In genomic region chr16:50165473-50165872, GRCh38 we compare ENCODE assay signal across 19 cellular contexts.
"Had no signal": no experiment of that assay in that cellular context is flagged by ENCODE, and none has a peak within 500 bp of the region (broad histone marks: within the 10 kb centered on the region; RNA-seq: fewer than 3 reads in every experiment).

No MANE protein-coding gene starts in this region.

- H3K9me3 Mint-ChIP-seq: activated CD4-positive, alpha-beta memory T cell treated with anti-CD3 and anti-CD28 coated beads, Interleukin-2, amount 10 ng/mL, durations not matched to agents 7 days and 5 days; natural killer cell treated with Interleukin-12 subunit alpha and Interleukin-12 subunit beta and Interleukin-15 and Interleukin-18, amount 100 ng/mL, for 72 hours; T-helper 2 cell treated with Interferon-gamma antibody and Interleukin-4, amounts not matched to agents 5 μg/mL and 100 μg/mL, for 36 hours; type B pancreatic cell had no signal

- H3K36me3 ChIP-seq: adrenal gland, left ventricle myocardium inferior, right atrium auricular region had no signal

- H3K27ac Mint-ChIP-seq: activated CD4-positive, alpha-beta memory T cell treated with anti-CD3 and anti-CD28 coated beads, Interleukin-2, amount 10 ng/mL, durations not matched to agents 7 days and 5 days; progenitor cell of endocrine pancreas; T-helper 2 cell treated with Interferon-gamma antibody and Interleukin-4, amounts not matched to agents 5 μg/mL and 100 μg/mL, for 36 hours; type B pancreatic cell had no signal

- H3K27me3 ChIP-seq: adrenal gland, dorsolateral prefrontal cortex, right atrium auricular region, SJSA1 had no signal

- H3K4me3 Mint-ChIP-seq: activated CD4-positive, alpha-beta memory T cell treated with anti-CD3 and anti-CD28 coated beads, Interleukin-2, amount 10 ng/mL, durations not matched to agents 7 days and 5 days; natural killer cell treated with Interleukin-12 subunit alpha and Interleukin-12 subunit beta and Interleukin-15 and Interleukin-18, amount 100 ng/mL, for 72 hours; T-helper 2 cell treated with Interferon-gamma antibody and Interleukin-4, amounts not matched to agents 5 μg/mL and 100 μg/mL, for 36 hours; type B pancreatic cell had no signal

- DNase-seq: activated CD4-positive, alpha-beta memory T cell treated with anti-CD3 and anti-CD28 coated beads, Interleukin-2, amount 10 ng/mL, durations not matched to agents 7 days and 5 days; activated CD4-positive, alpha-beta T cell treated with anti-CD3 and anti-CD28 coated beads for 1 hour; activated CD8-positive, alpha-beta memory T cell treated with anti-CD3 and anti-CD28 coated beads, Interleukin-2, amount 50 U/mL, for 4 hours; activated naive CD4-positive, alpha-beta T cell; dorsolateral prefrontal cortex; hippocampal formation; left ventricle myocardium inferior; occipital lobe; stimulated activated CD4-positive, alpha-beta T cell treated with anti-CD3 and anti-CD28 coated beads, Interleukin-4, amount 100 ng/mL, for 24 hours; stimulated activated naive CD4-positive, alpha-beta T cell treated with Interleukin-2 at 50 U/mL for 16 hours; substantia nigra had no signal

- H3K4me3 ChIP-seq: adrenal gland, dorsolateral prefrontal cortex, left ventricle myocardium inferior, right atrium auricular region, SJSA1, skin epidermis had no signal

- H3K27me3 Mint-ChIP-seq: activated CD4-positive, alpha-beta memory T cell treated with anti-CD3 and anti-CD28 coated beads, Interleukin-2, amount 10 ng/mL, durations not matched to agents 7 days and 5 days; natural killer cell treated with Interleukin-12 subunit alpha and Interleukin-12 subunit beta and Interleukin-15 and Interleukin-18, amount 100 ng/mL, for 72 hours; progenitor cell of endocrine pancreas; type B pancreatic cell had no signal

- ATAC-seq: natural killer cell treated with Interleukin-12 subunit alpha and Interleukin-12 subunit beta and Interleukin-15 and Interleukin-18, amount 100 ng/mL, for 72 hours had no signal

- H3K9me3 ChIP-seq: adrenal gland, left ventricle myocardium inferior, right atrium auricular region, SJSA1 had no signal

- H3K27ac ChIP-seq: dorsolateral prefrontal cortex, left ventricle myocardium inferior, right atrium auricular region, SJSA1, skin epidermis had no signal

- H3K36me3 Mint-ChIP-seq: natural killer cell treated with Interleukin-12 subunit alpha and Interleukin-12 subunit beta and Interleukin-15 and Interleukin-18, amount 100 ng/mL, for 72 hours had no signal
